6 cellular contexts compared by ENCODE assay signal in genomic region chr6:61605851-61606250, GRCh38.
DNase-seq lines count a peak whose midpoint lies in the region; FAIRE-seq and TF ChIP-seq lines count a peak whose summit lies in the region.
"Not testable (repeated sequence)": the region's sequence is repeated elsewhere in the genome, so short reads cannot be mapped to it uniquely, and the experiment has no call there.

No MANE protein-coding gene starts in this region.

- H2AFZ ChIP-seq in H9 (ENCODE audit: low read length) = not testable (repeated sequence)
- H2AFZ ChIP-seq in H1 (ENCODE audit: low read length) = peak overlapping the region; percentile 71; the same call in 1 of the 2 replicates

- H3T11ph ChIP-seq in H9 (ENCODE audit: low read length) = not testable (repeated sequence)

- peak overlapping the region; percentile 32 to 59; a peak in 3 of 5 replicates for H3K4me3 Mint-ChIP-seq in H9

- not testable (repeated sequence) for TF ChIP-seq RAD21 in H1 (IDR thresholded peaks at IDR 0.05 in 1 of 2, conservative IDR thresholded peaks at IDR 0.05 in 1 of 2; ENCODE audit: low read depth in 2 of 2, low read length in 2 of 2)

- H2BK12ac ChIP-seq in H9 (ENCODE audit: insufficient read length, low read depth, low read length) = not testable (repeated sequence)
- H2BK12ac ChIP-seq in H1 (ENCODE audit: low read depth, low read length) = peak overlapping the region; percentile 89; the same call in 1 of the 2 replicates

- peaks cover 33 to 45% (median 42%) of the 10 kb centered on the region in 3 experiments for H3K36me3 Mint-ChIP-seq in H9 (ENCODE audit: insufficient read depth in 1 of 3, low read depth in 3 of 3)

- not testable (repeated sequence) for H3K56ac ChIP-seq in H9 (ENCODE audit: insufficient read length, low read depth, low read length)
- H3K56ac ChIP-seq in H1 (replicated peaks; ENCODE audit: insufficient read length, low read depth, low read length) = peak overlapping the region; percentile 77

- H3K27ac ChIP-seq in H9 (ENCODE audit: insufficient read length, low read depth, low read length) (peak overlapping the region; percentile 64), HUES64 (ENCODE audit: low read depth, low read length) (peak overlapping the region; percentile 84), H1 (ENCODE audit: low read depth, low read length) (peak overlapping the region; percentile 53; the same call in 1 of the 2 replicates), iPS-20b (ENCODE audit: low read length) (peak overlapping the region; percentile 94)

- H2BK120ac ChIP-seq in H9 (ENCODE audit: low read depth, low read length, poor library complexity, severe bottlenecking) = not testable (repeated sequence)
- peak overlapping the region; percentile 99 for H2BK120ac ChIP-seq in H1 (replicated peaks; ENCODE audit: low read depth, low read length)

- not testable (repeated sequence) for H3K18ac ChIP-seq in H9 (ENCODE audit: insufficient read length, low read depth, low read length)
- H3K18ac ChIP-seq in H1 (ENCODE audit: extremely low read depth, low read length) = peak overlapping the region; percentile 80; the same call in 1 of the 2 replicates

- H3K9me3 Mint-ChIP-seq in H9 = peaks cover 26 to 42% of the 10 kb centered on the region in 2 experiments

- H4K91ac ChIP-seq in H9 (ENCODE audit: insufficient read length, low read depth, low read length) = not testable (repeated sequence)
- H4K91ac ChIP-seq in H1 (replicated peaks; ENCODE audit: insufficient read length, low read length) = peak overlapping the region; percentile 100

- H2BK15ac ChIP-seq in H9 (ENCODE audit: low read depth, low read length); H1 (ENCODE audit: low read length): not testable (repeated sequence)

- H3K4me3 ChIP-seq in HUES64 (ENCODE audit: low read length) = peak overlapping the region; percentile 32
- H3K4me3 ChIP-seq in H1 (ENCODE audit: extremely low read depth in 1 of 4, insufficient read depth in 2 of 4, low read depth in 3 of 4, low read length in 4 of 4) = peak overlapping the region in 3 of 4 experiments; percentile 4 to 49 (median 15); a peak in 4 of 8 replicates
- H3K4me3 ChIP-seq in iPS-20b (ENCODE audit: low read length) = peak overlapping the region; percentile 56

- not testable (repeated sequence) for H4K20me1 ChIP-seq in H9 (ENCODE audit: control insufficient read depth, insufficient read depth, insufficient read length); H1 (replicated peaks in 1 of 2; ENCODE audit: control insufficient read depth in 1 of 2, insufficient read depth in 2 of 2, low read length in 2 of 2)

- H4K5ac ChIP-seq in H9 (ENCODE audit: insufficient read length, low read depth, low read length); H1 (ENCODE audit: insufficient read length, low read depth, low read length): not testable (repeated sequence)

- not testable (repeated sequence) for TF ChIP-seq EP300 in H1 (IDR thresholded peaks at IDR 0.05; ENCODE audit: borderline replicate concordance in 1 of 2, low read depth in 2 of 2, low read length in 2 of 2)

- not testable (repeated sequence) for H3K9ac ChIP-seq in H9 (ENCODE audit: extremely low read depth, insufficient read length, low read length); H1 (replicated peaks in 1 of 4; ENCODE audit: extremely low read depth in 1 of 4, low read depth in 3 of 4, low read length in 3 of 4)
- H3K9ac ChIP-seq in HUES64 (ENCODE audit: low read depth, low read length) (peak overlapping the region; percentile 64), iPS-20b (ENCODE audit: low read depth, low read length) (peak overlapping the region; percentile 68)

- POLR2A ChIA-PET in H1 (lab: Charles Lee; ENCODE audit: partially characterized antibody) = interaction anchor here (0.8 to 1.6 kb wide), 2 partner anchors 10 to 25 kb away, joined by 3 to 4 read pairs; no protein-coding TSS in a partner anchor

- not testable (repeated sequence) for H2BK20ac ChIP-seq in H9 (ENCODE audit: low read depth, low read length, poor library complexity, severe bottlenecking)
- peak overlapping the region; percentile 84; the same call in 1 of the 2 replicates for H2BK20ac ChIP-seq in H1 (ENCODE audit: low read length)

- peak overlapping the region; percentile 90 to 95 (median 93) for H3K27ac Mint-ChIP-seq in H9

- TF ChIP-seq POLR2A in H1 (IDR thresholded peaks at IDR 0.05; ENCODE audit: control extremely low read depth in 1 of 2, low read depth in 2 of 2, low read length in 2 of 2) = not testable (repeated sequence)

- H3K4me1 Mint-ChIP-seq in H9 = peaks cover 34 to 35% of the 10 kb centered on the region in 2 experiments

- not testable (repeated sequence) for H3K23me2 ChIP-seq in H9 (ENCODE audit: insufficient read length, low read depth, low read length, poor library complexity, severe bottlenecking); H1 (ENCODE audit: low read depth, low read length)

- not testable (repeated sequence) for TF ChIP-seq CTCF in H9 (conservative IDR thresholded peaks at IDR 0.05); H1 (IDR thresholded peaks at IDR 0.05; ENCODE audit: control extremely low read depth in 1 of 3, insufficient read depth in 1 of 3, low read depth in 1 of 3, low read length in 3 of 3)

- WGBS in H9 (ENCODE audit: extremely low coverage, insufficient read length, low lambda C conversion rate) = no CpG with 5 or more reads among the region's 4 CpGs
- 46% methylated on average over 4 of the region's 4 CpGs for WGBS in HUES64
- 35% methylated on average over 4 of the region's 4 CpGs; no CpG with 5 or more reads in 1 of the 2 experiments for WGBS in H1 (ENCODE audit: extremely low coverage in 1 of 2, insufficient coverage in 1 of 2, insufficient read length in 1 of 2, insufficient replicate concordance in 2 of 2, low coverage in 1 of 2, low lambda C conversion rate in 2 of 2, missing lambda C conversion rate in 1 of 2), 2 experiments

- not testable (repeated sequence) for H3K79me1 ChIP-seq in H9 (ENCODE audit: insufficient read depth, low read depth, low read length, poor library complexity, severe bottlenecking); H1 (ENCODE audit: low read depth, low read length)

- not testable (repeated sequence) for H3K23ac ChIP-seq in H9 (ENCODE audit: insufficient read length, low read depth, low read length); H1 (ENCODE audit: insufficient read length)

- not testable (repeated sequence) for H3K36me3 ChIP-seq in HUES64 (ENCODE audit: insufficient read depth, low read length); H1 (ENCODE audit: control insufficient read depth in 2 of 4, insufficient read depth in 4 of 4, low read length in 3 of 4); iPS-20b (ENCODE audit: insufficient read depth, low read depth, low read length)

- not testable (repeated sequence) for H3K27me3 ChIP-seq in H9 (ENCODE audit: insufficient read depth, low read length); HUES64 (ENCODE audit: insufficient read depth, low read length); H1 (replicated peaks in 1 of 4; ENCODE audit: control insufficient read depth in 3 of 4, extremely low read depth in 1 of 4, insufficient read depth in 3 of 4, low read length in 3 of 4); iPS-20b (ENCODE audit: insufficient read depth, low read length)

- H4K8ac ChIP-seq in H9 (replicated peaks; ENCODE audit: insufficient read length, low read depth, low read length); H1 (ENCODE audit: extremely low read depth, insufficient read depth, low read length): not testable (repeated sequence)

- not testable (repeated sequence) for H3K4me1 ChIP-seq in H9 (ENCODE audit: insufficient read depth, low read length); H1 (replicated peaks in 1 of 4; ENCODE audit: control insufficient read depth in 3 of 4, insufficient read depth in 4 of 4, low read length in 3 of 4); iPS-20b (ENCODE audit: insufficient read depth, low read length)
- H3K4me1 ChIP-seq in HUES64 (ENCODE audit: insufficient read depth, low read length) = peaks cover 17% of the 10 kb centered on the region

- H3K79me2 ChIP-seq in H9 (ENCODE audit: insufficient read depth, low read length); H1 (ENCODE audit: control insufficient read depth in 1 of 2, insufficient read depth in 2 of 2, low read length in 2 of 2): not testable (repeated sequence)

- not testable (repeated sequence) for H2BK5ac ChIP-seq in H9 (ENCODE audit: insufficient read length, low read length)
- H2BK5ac ChIP-seq in H1 (ENCODE audit: low read depth, low read length) = peak overlapping the region; percentile 93; the same call in 1 of the 2 replicates

- DNase-seq in ELF-1 (ENCODE audit: low read depth, low spot score) (peak; percentile 62), H9 (peak; percentile 74), H1 (ENCODE audit: low read depth in 1 of 2, low spot score in 2 of 2) (peak; percentile 5 to 51), iPS DF 19.7 (ENCODE audit: low read depth, low spot score) (peak; percentile 15)

- H3K4me2 ChIP-seq in H9 (ENCODE audit: insufficient read depth, insufficient read length, low read length) (peak overlapping the region; percentile 51), H1 (ENCODE audit: insufficient read depth in 1 of 2, low read depth in 2 of 2, low read length in 2 of 2) (peak overlapping the region; percentile 61 to 85)

- H3K9me3 ChIP-seq in H9 (ENCODE audit: control insufficient read depth, low read depth, low read length); HUES64 (ENCODE audit: insufficient read depth, low read depth, low read length); H1 (ENCODE audit: insufficient read depth in 2 of 2, low read depth in 1 of 2, low read length in 1 of 2); iPS-20b (ENCODE audit: insufficient read depth, low read depth, low read length): not testable (repeated sequence)

- FAIRE-seq in H1 (lab: Jason Lieb, UNC) = peak; percentile 24

- CTCF ChIA-PET in H1 (lab: Charles Lee; ENCODE audit: partially characterized antibody) = not testable (repeated sequence)

- not testable (repeated sequence) for H2AK5ac ChIP-seq in H9 (ENCODE audit: insufficient read length, low read length); H1 (ENCODE audit: low read depth, low read length)

- not testable (repeated sequence) for H3K14ac ChIP-seq in H9 (ENCODE audit: insufficient read depth, low read length); H1 (ENCODE audit: insufficient read length)

- not testable (repeated sequence) for H3K4ac ChIP-seq in H9 (ENCODE audit: low read depth, low read length)
- peak overlapping the region; percentile 99 for H3K4ac ChIP-seq in H1 (replicated peaks; ENCODE audit: insufficient read length, low read depth, low read length)

- H3K27me3 Mint-ChIP-seq in H9 (ENCODE audit: low read depth) = not testable (repeated sequence)

TF ChIP-seq in H1, 55 proteins besides CTCF, POLR2A, EP300 and RAD21:
- peak; percentile 35; the same call in 1 of the 2 replicates for TF ChIP-seq YY1 (IDR thresholded peaks at IDR 0.05; ENCODE audit: low read depth, low read length)

Comparison
In these comparisons a context has a peak if more than half of its experiments do, and no peak if none do; other contexts are left out.
1. Peak in every context shown above with its lines: DNase-seq, H3K4me3 ChIP-seq and H3K27ac ChIP-seq.
2. DNase-seq: peak in every context shown above with its lines; median percentile 74 in H9; 62 in ELF-1; 28 in H1; 15 in iPS DF 19.7.